In genomic region chr10:71850745-71851629, GRCh38 we compare ENCODE assay signal across 1 cellular context.
A peak's percentile ranks its signal among the peaks of the same experiment; 100 is the strongest.
TF ChIP-seq lines count a peak whose summit lies in the region.

PSAP (minus strand) TSS chr10:71851251; CDS start chr10:71851221, 30 bp downstream.

TF ChIP-seq in HEK293, 187 proteins besides CTCF, POLR2A, EP300 and RAD21 (continued from another document):
- TF ChIP-seq ZNF580 (tag by site-specific recombination; IDR thresholded peaks at IDR 0.05) (no peak), ZNF404 (tag by site-specific recombination; IDR thresholded peaks at IDR 0.05) (no peak), ZNF335 (tag by site-specific recombination; conservative IDR thresholded peaks at IDR 0.05) (peak; percentile 72), ZNF274 (IDR thresholded peaks at IDR 0.05; ENCODE audit: low read length) (no peak), ZNF274 (tag by site-specific recombination; IDR thresholded peaks at IDR 0.05; ENCODE audit: borderline replicate concordance) (no peak), GLI4 (tag by site-specific recombination; IDR thresholded peaks at IDR 0.05) (peak; percentile 43; the same call in 1 of the 2 replicates), ZNF416 (tag by site-specific recombination; IDR thresholded peaks at IDR 0.05) (no peak), ZSCAN4 (tag by site-specific recombination; IDR thresholded peaks at IDR 0.05) (no peak), ZNF394 (tag by site-specific recombination; IDR thresholded peaks at IDR 0.05; ENCODE audit: borderline replicate concordance) (peak; percentile 93), ATF2 (tag by site-specific recombination; IDR thresholded peaks at IDR 0.05; ENCODE audit: low read depth) (no peak), HOXD13 (CRISPR knock-in tag; IDR thresholded peaks at IDR 0.05; ENCODE audit: borderline replicate concordance) (no peak), INSM2 (tag by site-specific recombination; IDR thresholded peaks at IDR 0.05) (peak; percentile 75), KLF1 (tag by site-specific recombination; IDR thresholded peaks at IDR 0.05) (peak; percentile 46; the same call in 1 of the 2 replicates), ZNF292 (tag by site-specific recombination; IDR thresholded peaks at IDR 0.05; ENCODE audit: borderline replicate concordance, low read depth) (no peak), OVOL3 (tag by site-specific recombination; IDR thresholded peaks at IDR 0.05) (no peak), ZBTB7A (tag by site-specific recombination; IDR thresholded peaks at IDR 0.05; ENCODE audit: low read depth) (peak; percentile 59), FEZF1 (tag by site-specific recombination; IDR thresholded peaks at IDR 0.05) (no peak), ZNF19 (tag by site-specific recombination; IDR thresholded peaks at IDR 0.05; ENCODE audit: low read depth) (no peak), SP3 (tag by site-specific recombination; IDR thresholded peaks at IDR 0.05) (peak; percentile 87), ZNF24 (tag by site-specific recombination; IDR thresholded peaks at IDR 0.05) (peak; percentile 59), BCL6B (tag by site-specific recombination; IDR thresholded peaks at IDR 0.05) (no peak), EGR2 (tag by site-specific recombination; IDR thresholded peaks at IDR 0.05; ENCODE audit: low read depth) (peak; percentile 70), KLF7 (tag by site-specific recombination; IDR thresholded peaks at IDR 0.05; ENCODE audit: borderline replicate concordance) (peak; percentile 53), ZNF660 (tag by site-specific recombination; IDR thresholded peaks at IDR 0.05) (no peak), ZIC2 (tag by site-specific recombination; IDR thresholded peaks at IDR 0.05) (peak; percentile 75), ZNF677 (tag by site-specific recombination; IDR thresholded peaks at IDR 0.05) (no peak), RBAK (tag by site-specific recombination; IDR thresholded peaks at IDR 0.05) (no peak), ZNF585B (tag by site-specific recombination; IDR thresholded peaks at IDR 0.05) (no peak), SP7 (tag by site-specific recombination; IDR thresholded peaks at IDR 0.05) (peak; percentile 90), ZNF146 (tag by site-specific recombination; IDR thresholded peaks at IDR 0.05) (0 out of 2 replicates have a peak, but pooled peaks have one; percentile 24), GLIS1 (tag by site-specific recombination; IDR thresholded peaks at IDR 0.05) (peak; percentile 81), ZNF214 (tag by site-specific recombination; IDR thresholded peaks at IDR 0.05; ENCODE audit: borderline replicate concordance) (no peak)
- TF ChIP-seq, protein P1, sequence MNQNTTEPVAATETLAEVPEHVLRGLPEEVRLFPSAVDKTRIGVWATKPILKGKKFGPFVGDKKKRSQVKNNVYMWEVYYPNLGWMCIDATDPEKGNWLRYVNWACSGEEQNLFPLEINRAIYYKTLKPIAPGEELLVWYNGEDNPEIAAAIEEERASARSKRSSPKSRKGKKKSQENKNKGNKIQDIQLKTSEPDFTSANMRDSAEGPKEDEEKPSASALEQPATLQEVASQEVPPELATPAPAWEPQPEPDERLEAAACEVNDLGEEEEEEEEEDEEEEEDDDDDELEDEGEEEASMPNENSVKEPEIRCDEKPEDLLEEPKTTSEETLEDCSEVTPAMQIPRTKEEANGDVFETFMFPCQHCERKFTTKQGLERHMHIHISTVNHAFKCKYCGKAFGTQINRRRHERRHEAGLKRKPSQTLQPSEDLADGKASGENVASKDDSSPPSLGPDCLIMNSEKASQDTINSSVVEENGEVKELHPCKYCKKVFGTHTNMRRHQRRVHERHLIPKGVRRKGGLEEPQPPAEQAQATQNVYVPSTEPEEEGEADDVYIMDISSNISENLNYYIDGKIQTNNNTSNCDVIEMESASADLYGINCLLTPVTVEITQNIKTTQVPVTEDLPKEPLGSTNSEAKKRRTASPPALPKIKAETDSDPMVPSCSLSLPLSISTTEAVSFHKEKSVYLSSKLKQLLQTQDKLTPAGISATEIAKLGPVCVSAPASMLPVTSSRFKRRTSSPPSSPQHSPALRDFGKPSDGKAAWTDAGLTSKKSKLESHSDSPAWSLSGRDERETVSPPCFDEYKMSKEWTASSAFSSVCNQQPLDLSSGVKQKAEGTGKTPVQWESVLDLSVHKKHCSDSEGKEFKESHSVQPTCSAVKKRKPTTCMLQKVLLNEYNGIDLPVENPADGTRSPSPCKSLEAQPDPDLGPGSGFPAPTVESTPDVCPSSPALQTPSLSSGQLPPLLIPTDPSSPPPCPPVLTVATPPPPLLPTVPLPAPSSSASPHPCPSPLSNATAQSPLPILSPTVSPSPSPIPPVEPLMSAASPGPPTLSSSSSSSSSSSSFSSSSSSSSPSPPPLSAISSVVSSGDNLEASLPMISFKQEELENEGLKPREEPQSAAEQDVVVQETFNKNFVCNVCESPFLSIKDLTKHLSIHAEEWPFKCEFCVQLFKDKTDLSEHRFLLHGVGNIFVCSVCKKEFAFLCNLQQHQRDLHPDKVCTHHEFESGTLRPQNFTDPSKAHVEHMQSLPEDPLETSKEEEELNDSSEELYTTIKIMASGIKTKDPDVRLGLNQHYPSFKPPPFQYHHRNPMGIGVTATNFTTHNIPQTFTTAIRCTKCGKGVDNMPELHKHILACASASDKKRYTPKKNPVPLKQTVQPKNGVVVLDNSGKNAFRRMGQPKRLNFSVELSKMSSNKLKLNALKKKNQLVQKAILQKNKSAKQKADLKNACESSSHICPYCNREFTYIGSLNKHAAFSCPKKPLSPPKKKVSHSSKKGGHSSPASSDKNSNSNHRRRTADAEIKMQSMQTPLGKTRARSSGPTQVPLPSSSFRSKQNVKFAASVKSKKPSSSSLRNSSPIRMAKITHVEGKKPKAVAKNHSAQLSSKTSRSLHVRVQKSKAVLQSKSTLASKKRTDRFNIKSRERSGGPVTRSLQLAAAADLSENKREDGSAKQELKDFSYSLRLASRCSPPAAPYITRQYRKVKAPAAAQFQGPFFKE (tag by site-specific recombination; IDR thresholded peaks at IDR 0.05; ENCODE audit: borderline replicate concordance), result no peak
- TF ChIP-seq, protein P2, sequence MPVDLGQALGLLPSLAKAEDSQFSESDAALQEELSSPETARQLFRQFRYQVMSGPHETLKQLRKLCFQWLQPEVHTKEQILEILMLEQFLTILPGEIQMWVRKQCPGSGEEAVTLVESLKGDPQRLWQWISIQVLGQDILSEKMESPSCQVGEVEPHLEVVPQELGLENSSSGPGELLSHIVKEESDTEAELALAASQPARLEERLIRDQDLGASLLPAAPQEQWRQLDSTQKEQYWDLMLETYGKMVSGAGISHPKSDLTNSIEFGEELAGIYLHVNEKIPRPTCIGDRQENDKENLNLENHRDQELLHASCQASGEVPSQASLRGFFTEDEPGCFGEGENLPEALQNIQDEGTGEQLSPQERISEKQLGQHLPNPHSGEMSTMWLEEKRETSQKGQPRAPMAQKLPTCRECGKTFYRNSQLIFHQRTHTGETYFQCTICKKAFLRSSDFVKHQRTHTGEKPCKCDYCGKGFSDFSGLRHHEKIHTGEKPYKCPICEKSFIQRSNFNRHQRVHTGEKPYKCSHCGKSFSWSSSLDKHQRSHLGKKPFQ (tag by site-specific recombination; IDR thresholded peaks at IDR 0.05), result 0 out of 2 replicates have a peak, but pooled peaks have one; percentile 15
TF ChIP-seq in HEK293: peak in this region for 56.
